In the genomic region with DNA sequence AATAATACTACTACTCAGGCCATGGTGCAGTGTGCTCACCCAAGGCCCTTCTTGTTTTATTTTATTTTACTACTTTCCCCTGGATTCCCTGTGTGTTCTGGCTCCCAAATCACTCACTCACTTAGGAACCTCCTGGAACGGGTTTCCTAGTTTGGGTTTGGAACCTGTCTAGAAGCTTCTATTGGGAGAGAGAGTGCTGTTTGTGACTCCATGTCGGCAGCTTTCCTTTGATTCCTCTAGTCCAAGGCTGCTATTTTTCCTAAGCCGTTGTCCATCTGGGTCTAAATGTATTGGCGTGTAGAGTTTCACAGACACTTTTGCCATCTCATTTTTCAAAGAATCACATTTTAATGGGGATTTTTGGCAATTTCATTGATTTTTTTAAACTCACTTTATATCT, we compare ENCODE assay signal across 31 cellular contexts.
"Had no signal": no experiment of that assay in that cellular context is flagged by ENCODE, and none has a peak within 500 bp of the region (broad histone marks: within the 10 kb centered on the region; RNA-seq: fewer than 3 reads in every experiment).

No MANE protein-coding gene starts in this region.

- DNase-seq: activated CD4-positive, alpha-beta memory T cell treated with anti-CD3 and anti-CD28 coated beads for 36 hours; activated CD4-positive, alpha-beta T cell treated with anti-CD3 and anti-CD28 coated beads, Interleukin-2, amount 10 ng/mL, durations not matched to agents 24 days and 14 days; activated CD4-positive, CD25-positive, alpha-beta regulatory T cell treated with anti-CD3 and anti-CD28 coated beads, Interleukin-2, amount 50 U/mL, for 72 hours; activated CD8-positive, alpha-beta memory T cell treated with anti-CD3 and anti-CD28 coated beads, Interleukin-2, amount 50 U/mL, for 4 hours; activated effector memory CD4-positive, alpha-beta T cell treated with anti-CD3 and anti-CD28 coated beads, Interleukin-2, amount 50 U/mL, for 16 hours; activated naive CD4-positive, alpha-beta T cell treated with anti-CD3 and anti-CD28 coated beads for 36 hours; activated naive CD8-positive, alpha-beta T cell treated with anti-CD3 and anti-CD28 coated beads for 36 hours; activated T-cell treated with anti-CD3 and anti-CD28 coated beads, Interleukin-2, amount 50 U/mL, for 1 hour; adrenal gland; aorta; cerebellar nuclear complex; colonic mucosa; effector CD8-positive, alpha-beta T cell; esophagus squamous epithelium; foreskin melanocyte; heart right ventricle; mammary epithelial cell; midbrain; naive thymus-derived CD8-positive, alpha-beta T cell; posterior cingulate gyrus; stimulated activated CD4-positive, alpha-beta T cell treated with anti-CD3 and anti-CD28 coated beads, Interleukin-12 subunit alpha, Interleukin-12 subunit beta, amount 100 ng/mL, for 4 hours; stimulated activated CD4-positive, alpha-beta T cell treated with anti-CD3 and anti-CD28 coated beads, Interleukin-4, amount 100 ng/mL, for 1 hour; stimulated activated naive CD8-positive, alpha-beta T cell treated with anti-CD3 and anti-CD28 coated beads, Interleukin-15, amount 100 ng/mL, for 72 hours; thyroid gland; upper lobe of right lung; WERI-Rb-1 had no signal

- H3K36me3 ChIP-seq: adrenal gland, cardiac muscle cell, colonic mucosa, esophagus squamous epithelium, heart right ventricle, thyroid gland, upper lobe of right lung, WERI-Rb-1 had no signal

- H3K9me3 ChIP-seq: adrenal gland, colonic mucosa, esophagus squamous epithelium, heart right ventricle, thyroid gland, upper lobe of right lung had no signal

- ATAC-seq: heart right ventricle; naive thymus-derived CD8-positive, alpha-beta T cell; sciatic nerve; stimulated activated effector memory CD8-positive, alpha-beta T cell treated with anti-CD3 and anti-CD28 coated beads, Interleukin-12 subunit alpha, Interleukin-12 subunit beta, amount 100 ng/mL, for 72 hours; stimulated activated naive CD8-positive, alpha-beta T cell treated with anti-CD3 and anti-CD28 coated beads, Interleukin-15, amount 100 ng/mL, for 72 hours; upper lobe of right lung had no signal

- H3K4me3 ChIP-seq: adrenal gland, cardiac muscle cell, colonic mucosa, esophagus squamous epithelium, heart right ventricle, skin epidermis, thyroid gland, upper lobe of right lung had no signal

- H3K4me1 ChIP-seq: adrenal gland, colonic mucosa, esophagus squamous epithelium, heart right ventricle, thyroid gland had no signal

- H3K27ac ChIP-seq: adrenal gland, cardiac muscle cell, colonic mucosa, epithelial cell of prostate, esophagus squamous epithelium, heart right ventricle, skin epidermis, thyroid gland, upper lobe of right lung, WERI-Rb-1 had no signal

- H3K27me3 ChIP-seq: adrenal gland, cardiac muscle cell, colonic mucosa, thyroid gland, upper lobe of right lung had no signal
